ENCODE assay signal across 8 cellular contexts in genomic region chr15:68298882-68299381, GRCh38. TPM values are rescaled to one million over a fixed set of nuclear protein-coding genes. Genes with fewer than 3 reads are reported as not detected.
DNase-seq lines count a peak whose midpoint lies in the region; ATAC-seq and TF ChIP-seq lines count a peak whose summit lies in the region.

No MANE protein-coding gene starts in this region.

- peak; percentile 84 for ATAC-seq in activated CD4-positive, alpha-beta T cell treated with anti-CD3 and anti-CD28 coated beads for 36 hours
- peak; percentile 75 for ATAC-seq in HG02763 (IDR thresholded peaks at IDR 0.05; ENCODE audit: unreplicated experiment)
- peak in 3 of 4 donors; percentile 51 to 69 (median 61) for ATAC-seq in heart left ventricle
- peak; percentile 75 for ATAC-seq in stimulated activated naive CD8-positive, alpha-beta T cell treated with anti-CD3 and anti-CD28 coated beads, Interleukin-15, amount 100 ng/mL, for 72 hours

- peaks cover 10% of the 10 kb centered on the region; the same call in 1 of the 2 replicates for H3K36me3 ChIP-seq in OCI-LY7 (ENCODE audit: insufficient read depth, low read length)
- peaks cover 0 to 25% (median 4%) of the 10 kb centered on the region in 9 donors for H3K36me3 ChIP-seq in heart left ventricle

- H4K20me1 ChIP-seq in OCI-LY7 (ENCODE audit: insufficient read depth, low read length), result no peaks in the 10 kb centered on the region

- H3K9me3 Mint-ChIP-seq in activated CD4-positive, alpha-beta T cell treated with anti-CD3 and anti-CD28 coated beads for 36 hours (ENCODE audit: low read depth), result no peaks in the 10 kb centered on the region
- no peaks in the 10 kb centered on the region for H3K9me3 Mint-ChIP-seq in stimulated activated naive CD8-positive, alpha-beta T cell treated with anti-CD3 and anti-CD28 coated beads, Interleukin-15, amount 100 ng/mL, for 72 hours

- CTCF ChIA-PET in activated CD4-positive, alpha-beta T cell treated with anti-CD3 and anti-CD28 coated beads for 36 hours (lab: Charles Lee), result interaction anchor here (1.1 to 2.2 kb wide), 5 partner anchors 8 to 50 kb away, joined by 3 to 9 read pairs (median 6); partner anchors contain the start of gene FEM1B
- CTCF ChIA-PET in OCI-LY7 (lab: Charles Lee; ENCODE audit: unreplicated experiment), result no interaction called here

- no peak overlapping the region for H2AFZ ChIP-seq in OCI-LY7 (ENCODE audit: low read length)

- POLR2A ChIA-PET in activated CD4-positive, alpha-beta T cell treated with anti-CD3 and anti-CD28 coated beads for 36 hours (lab: Charles Lee), result interaction anchor here (0.6 to 1.1 kb wide), 2 partner anchors 10 to 66 kb away, joined by 3 to 4 read pairs; no protein-coding TSS in a partner anchor
- POLR2A ChIA-PET in OCI-LY7 (lab: Charles Lee), result interaction anchor here (0.6 to 1.4 kb wide), 4 partner anchors 9 to 432 kb away, joined by 3 to 4 read pairs (median 3); no protein-coding TSS in a partner anchor

- H3K9me2 ChIP-seq in OCI-LY7 (ENCODE audit: insufficient read depth, low read length), result no peaks in the 10 kb centered on the region

- H3K4me3 ChIP-seq in OCI-LY7 (ENCODE audit: low read depth, low read length, poor library complexity, severe bottlenecking) (peak overlapping the region; percentile 42), heart left ventricle (peak overlapping the region in 10 of 12 donors; percentile 8 to 53 (median 40))

- H3K79me2 ChIP-seq in OCI-LY7 (ENCODE audit: insufficient read depth, low read depth, low read length), result no peaks in the 10 kb centered on the region

- TF ChIP-seq POLR2A in heart left ventricle (IDR thresholded peaks at IDR 0.05), result no peak

- peaks cover 29% of the 10 kb centered on the region for H3K4me1 ChIP-seq in OCI-LY7 (ENCODE audit: insufficient read depth, low read length, poor library complexity, severe bottlenecking)
- peaks cover 0 to 60% (median 27%) of the 10 kb centered on the region in 12 donors for H3K4me1 ChIP-seq in heart left ventricle

- no peaks in the 10 kb centered on the region for H3K27me3 Mint-ChIP-seq in activated CD4-positive, alpha-beta T cell treated with anti-CD3 and anti-CD28 coated beads for 36 hours
- no peaks in the 10 kb centered on the region for H3K27me3 Mint-ChIP-seq in stimulated activated naive CD8-positive, alpha-beta T cell treated with anti-CD3 and anti-CD28 coated beads, Interleukin-15, amount 100 ng/mL, for 72 hours

- H3K4me1 Mint-ChIP-seq in activated CD4-positive, alpha-beta T cell treated with anti-CD3 and anti-CD28 coated beads for 36 hours, result peaks cover 35% of the 10 kb centered on the region
- peaks cover 35% of the 10 kb centered on the region for H3K4me1 Mint-ChIP-seq in stimulated activated naive CD8-positive, alpha-beta T cell treated with anti-CD3 and anti-CD28 coated beads, Interleukin-15, amount 100 ng/mL, for 72 hours

- DNase-seq in activated CD4-positive, alpha-beta T cell treated with anti-CD3 and anti-CD28 coated beads for 36 hours, result peak; percentile 20
- no peak for DNase-seq in activated CD4-positive, alpha-beta T cell treated with anti-CD3 and anti-CD28 coated beads for 1 hour
- DNase-seq in OCI-LY7 (ENCODE audit: low spot score) (peak; percentile 81), heart left ventricle (no peak), NCI-H2171 (lab: John Stamatoyannopoulos, UW) (no peak), NCI-H1694 (lab: John Stamatoyannopoulos, UW) (no peak)
- no peak for DNase-seq in stimulated activated naive CD8-positive, alpha-beta T cell treated with anti-CD3 and anti-CD28 coated beads, Interleukin-15, amount 100 ng/mL, for 72 hours

- peaks cover 10% of the 10 kb centered on the region for H3K36me3 Mint-ChIP-seq in activated CD4-positive, alpha-beta T cell treated with anti-CD3 and anti-CD28 coated beads for 36 hours (ENCODE audit: low read depth)

- no peaks in the 10 kb centered on the region for H3K27me3 ChIP-seq in heart left ventricle

- H3K27ac ChIP-seq in OCI-LY7 (ENCODE audit: low read depth, low read length, poor library complexity, severe bottlenecking) (peak overlapping the region; percentile 46), heart left ventricle (peak overlapping the region in 11 of 12 donors; percentile 13 to 78 (median 47))

- BruUV-seq in OCI-LY7 (replicated peaks; lab: Mats Ljungman, UMichigan), result no TSS peak

- intact Hi-C loops in activated CD4-positive, alpha-beta T cell treated with anti-CD3 and anti-CD28 coated beads for 36 hours (cut with DNase I, micrococcal nuclease), result loop anchor here in 1 of 2 experiments (2.0 kb wide), 1 partner anchor 46 kb away; no protein-coding TSS in a partner anchor
- intact Hi-C loops in OCI-LY7 (cut with micrococcal nuclease; ENCODE audit: unreplicated experiment) (loop anchor here (2.0 kb wide), 1 partner anchor 20 kb away; no protein-coding TSS in a partner anchor), heart left ventricle (cut with DNase I) (loop anchor here in 3 of 10 donors (5.0 kb wide), 2 partner anchors 42 to 47 kb away; no protein-coding TSS in a partner anchor)

- H3K4me3 Mint-ChIP-seq in activated CD4-positive, alpha-beta T cell treated with anti-CD3 and anti-CD28 coated beads for 36 hours, result peak overlapping the region; percentile 46
- H3K4me3 Mint-ChIP-seq in stimulated activated naive CD8-positive, alpha-beta T cell treated with anti-CD3 and anti-CD28 coated beads, Interleukin-15, amount 100 ng/mL, for 72 hours, result peak overlapping the region; percentile 64 to 75

- 31 to 47% (median 34%) methylated on average over 6 of the region's 6 CpGs for WGBS in heart left ventricle, 4 donors

- H3K9me3 ChIP-seq in OCI-LY7 (ENCODE audit: low read length) (no peaks in the 10 kb centered on the region), heart left ventricle (no peaks in the 10 kb centered on the region)

- H3K27ac Mint-ChIP-seq in activated CD4-positive, alpha-beta T cell treated with anti-CD3 and anti-CD28 coated beads for 36 hours, result peak overlapping the region; percentile 72
- H3K27ac Mint-ChIP-seq in stimulated activated naive CD8-positive, alpha-beta T cell treated with anti-CD3 and anti-CD28 coated beads, Interleukin-15, amount 100 ng/mL, for 72 hours, result peak overlapping the region; percentile 78 to 88

- TF ChIP-seq CTCF in OCI-LY7 (conservative IDR thresholded peaks at IDR 0.05; ENCODE audit: low read length), result no peak
- TF ChIP-seq CTCF in heart left ventricle (IDR thresholded peaks at IDR 0.05), result no peak

- H3K4me2 ChIP-seq in OCI-LY7 (ENCODE audit: low read length), result peak overlapping the region; percentile 79

RNA-seq across cellular contexts. Expression of gene FEM1B, which starts 21.4 kb away (rescaled TPM):
- total RNA-seq in activated CD4-positive, alpha-beta T cell treated with anti-CD3 and anti-CD28 coated beads for 36 hours, result 10 to 100 TPM; 41.1 to 50.0 TPM
- total RNA-seq in OCI-LY7 (2014; rRNA removed; shearing (Covaris generic)), result 35.5 and 37.1 TPM in 2 replicates
- total RNA-seq in OCI-LY7 (2022) (37.3 and 50.8 TPM in 2 replicates), heart left ventricle (10 to 100 TPM; 30.2 to 94.0 (median 61.2) TPM)
- polyA plus RNA-seq in heart left ventricle, result 10 to 100 TPM in 1 of 2 donors, 1 to 10 TPM in 1; 9.3 to 52.7 TPM

Comparison
In these comparisons a context has a peak if more than half of its experiments do, and no peak if none do; other contexts are left out.
1. DNase-seq: peak in activated CD4-positive, alpha-beta T cell treated with anti-CD3 and anti-CD28 coated beads for 36 hours (single experiment) and OCI-LY7 (single experiment); none in activated CD4-positive, alpha-beta T cell treated with anti-CD3 and anti-CD28 coated beads for 1 hour (single experiment), heart left ventricle (0 of 5), stimulated activated naive CD8-positive, alpha-beta T cell treated with anti-CD3 and anti-CD28 coated beads, Interleukin-15, amount 100 ng/mL, for 72 hours (0 of 2), NCI-H2171 (single experiment) and NCI-H1694 (single experiment).
2. Peak in every context shown above with its lines, with median percentiles within 50 percentile points of each other: ATAC-seq.